In genomic region chr2:675982-676646, GRCh38 we compare ENCODE assay signal across 8 cellular contexts. TPM values are rescaled to one million over a fixed set of nuclear protein-coding genes. Genes with fewer than 3 reads are reported as not detected.
DNase-seq lines count a peak whose midpoint lies in the region; ATAC-seq, FAIRE-seq and TF ChIP-seq lines count a peak whose summit lies in the region.

No MANE protein-coding gene starts in this region.

- peaks cover 40 to 53% of the 10 kb centered on the region in 2 donors for H3K4me1 Mint-ChIP-seq in stimulated activated naive B cell treated with anti-CD40 and anti-IgM and Interleukin-4, amounts not matched to agents 10 μg/mL and 1 μg/mL and 100 μg/mL, for 72 hours

- H3K9me3 ChIP-seq in left lung = no peaks in the 10 kb centered on the region

- ATAC-seq in GM21529 (IDR thresholded peaks at IDR 0.05; ENCODE audit: unreplicated experiment) (peak; percentile 41), left lung (peak; percentile 22)
- peak; percentile 19 to 41 for ATAC-seq in stimulated activated naive B cell treated with anti-CD40 and anti-IgM and Interleukin-4, amounts not matched to agents 10 μg/mL and 1 μg/mL and 100 μg/mL, for 72 hours (replicated peaks)

- H3K4me3 Mint-ChIP-seq in stimulated activated naive B cell treated with anti-CD40 and anti-IgM and Interleukin-4, amounts not matched to agents 10 μg/mL and 1 μg/mL and 100 μg/mL, for 72 hours = peak overlapping the region; percentile 91 to 95

- H3K4me3 ChIP-seq in left lung = peak overlapping the region; percentile 36 to 65

- H3K36me3 Mint-ChIP-seq in stimulated activated naive B cell treated with anti-CD40 and anti-IgM and Interleukin-4, amounts not matched to agents 10 μg/mL and 1 μg/mL and 100 μg/mL, for 72 hours = peaks cover 22 to 43% of the 10 kb centered on the region in 2 donors

- peaks cover 0 to 26% of the 10 kb centered on the region in 2 donors for H3K36me3 ChIP-seq in left lung

- peak overlapping the region; percentile 88 for H3K27ac ChIP-seq in cingulate gyrus (ENCODE audit: low read depth, low read length)
- peak overlapping the region in 1 of 2 donors; percentile 95 for H3K27ac ChIP-seq in left lung

- no peak for TF ChIP-seq CTCF in left lung (IDR thresholded peaks at IDR 0.05)

- peak overlapping the region; percentile 94 for H3K27ac Mint-ChIP-seq in stimulated activated naive B cell treated with anti-CD40 and anti-IgM and Interleukin-4, amounts not matched to agents 10 μg/mL and 1 μg/mL and 100 μg/mL, for 72 hours

- intact Hi-C loops in left lung (cut with DNase I) = no loop called here

- peaks cover 2 to 6% of the 10 kb centered on the region in 2 donors for H3K9me3 Mint-ChIP-seq in stimulated activated naive B cell treated with anti-CD40 and anti-IgM and Interleukin-4, amounts not matched to agents 10 μg/mL and 1 μg/mL and 100 μg/mL, for 72 hours

- H3K4me1 ChIP-seq in left lung = peaks cover 0 to 33% of the 10 kb centered on the region in 2 donors

- DNase-seq in GF-D8 (lab: John Stamatoyannopoulos, UW) (peak; percentile 30), HTR-8/SVneo (ENCODE audit: insufficient read length, low spot score) (peak; percentile 51), SK-N-DZ (ENCODE audit: low spot score) (peak; percentile 70), left lung (peak in 1 of 2 donors; percentile 64)
- no peak for DNase-seq in stimulated activated naive B cell treated with anti-CD40 and anti-IgM and Interleukin-4, amounts not matched to agents 10 μg/mL and 1 μg/mL and 100 μg/mL, for 72 hours
- no peak for DNase-seq in central memory CD4-positive, alpha-beta T cell

- no peaks in the 10 kb centered on the region for H3K27me3 Mint-ChIP-seq in stimulated activated naive B cell treated with anti-CD40 and anti-IgM and Interleukin-4, amounts not matched to agents 10 μg/mL and 1 μg/mL and 100 μg/mL, for 72 hours

- FAIRE-seq in HTR-8/SVneo (lab: Jason Lieb, UNC) = peak; percentile 92

- no peaks in the 10 kb centered on the region for H3K27me3 ChIP-seq in left lung

RNA-seq across cellular contexts. Expression of gene TMEM18, which starts 1.1 kb away (rescaled TPM):
- 26.6 and 38.1 TPM in 2 replicates for polyA plus RNA-seq in SK-N-DZ (2014; cell fraction: cytosol; rRNA removed)
- polyA plus RNA-seq in SK-N-DZ (2014; cell fraction: nucleus; rRNA removed) = 33.2 and 39.1 TPM in 2 replicates
- total RNA-seq in left lung = 10 to 100 TPM; 16.9 to 27.3 TPM

Comparison
In these comparisons a context has a peak if more than half of its experiments do, and no peak if none do; other contexts are left out.
1. DNase-seq: peak in GF-D8 (single experiment), HTR-8/SVneo (single experiment) and SK-N-DZ (single experiment); none in stimulated activated naive B cell treated with anti-CD40 and anti-IgM and Interleukin-4, amounts not matched to agents 10 μg/mL and 1 μg/mL and 100 μg/mL, for 72 hours (single experiment) and central memory CD4-positive, alpha-beta T cell (single experiment).
2. Peak in every context shown above with its lines, with median percentiles within 50 percentile points of each other: ATAC-seq.